ENCODE assay signal across 34 cellular contexts in genomic region chr18:58838946-58839345, GRCh38.
"Had no signal": no experiment of that assay in that cellular context is flagged by ENCODE, and none has a peak within 500 bp of the region (broad histone marks: within the 10 kb centered on the region; RNA-seq: fewer than 3 reads in every experiment).

No MANE protein-coding gene starts in this region.

- H3K9me3 ChIP-seq: MG63, SJCRH30, SK-N-SH had no signal

- H3K36me3 ChIP-seq: brain microvascular endothelial cell, MG63, SJCRH30 had no signal

- H3K4me1 ChIP-seq: SJCRH30 had no signal

- H3K4me3 Mint-ChIP-seq: activated B cell treated with CpG ODN at 0.5 μM for 24 hours; activated CD4-positive, alpha-beta memory T cell treated with anti-CD3 and anti-CD28 coated beads for 36 hours; activated CD8-positive, alpha-beta memory T cell treated with anti-CD3 and anti-CD28 coated beads, Interleukin-2, amount 10 ng/mL, durations not matched to agents 7 days and 5 days; activated naive CD4-positive, alpha-beta T cell treated with anti-CD3 and anti-CD28 coated beads, Interleukin-2, amount 10 ng/mL, durations not matched to agents 7 days and 5 days; activated naive CD8-positive, alpha-beta T cell; activated naive CD8-positive, alpha-beta T cell treated with anti-CD3 and anti-CD28 coated beads, Interleukin-2, amount 50 U/mL, for 24 hours; central memory CD8-positive, alpha-beta T cell; T-helper 1 cell treated with Interleukin-12 subunit alpha and Interleukin-12 subunit beta and Interleukin-4 antibody, amounts not matched to agents 30 μg/mL and 1 μg/mL, for 36 hours; T-helper 2 cell treated with Interferon-gamma antibody and Interleukin-4, amounts not matched to agents 5 μg/mL and 100 μg/mL, for 36 hours had no signal

- H3K4me2 ChIP-seq: SK-N-SH had no signal

- H3K4me1 Mint-ChIP-seq: activated B cell treated with CpG ODN at 0.5 μM for 24 hours; activated CD8-positive, alpha-beta memory T cell treated with anti-CD3 and anti-CD28 coated beads, Interleukin-2, amount 10 ng/mL, durations not matched to agents 7 days and 5 days; activated naive CD4-positive, alpha-beta T cell treated with anti-CD3 and anti-CD28 coated beads, Interleukin-2, amount 10 ng/mL, durations not matched to agents 7 days and 5 days; activated naive CD8-positive, alpha-beta T cell treated with anti-CD3 and anti-CD28 coated beads, Interleukin-2, amount 50 U/mL, for 24 hours; central memory CD8-positive, alpha-beta T cell had no signal

- H3K27me3 ChIP-seq: brain microvascular endothelial cell, MG63, SJCRH30 had no signal

- H3K9ac ChIP-seq: SK-N-SH had no signal

- H3K9me3 Mint-ChIP-seq: activated B cell treated with CpG ODN at 0.5 μM for 24 hours; activated CD4-positive, alpha-beta memory T cell treated with anti-CD3 and anti-CD28 coated beads for 36 hours; activated naive CD4-positive, alpha-beta T cell treated with anti-CD3 and anti-CD28 coated beads, Interleukin-2, amount 10 ng/mL, durations not matched to agents 7 days and 5 days; activated naive CD8-positive, alpha-beta T cell treated with anti-CD3 and anti-CD28 coated beads, Interleukin-2, amount 50 U/mL, for 24 hours; central memory CD8-positive, alpha-beta T cell; T-helper 1 cell treated with Interleukin-12 subunit alpha and Interleukin-12 subunit beta and Interleukin-4 antibody, amounts not matched to agents 30 μg/mL and 1 μg/mL, for 36 hours; T-helper 2 cell treated with Interferon-gamma antibody and Interleukin-4, amounts not matched to agents 5 μg/mL and 100 μg/mL, for 36 hours had no signal

- H3K27ac ChIP-seq: brain microvascular endothelial cell, SJCRH30 had no signal

- DNase-seq: activated B cell treated with CpG ODN at 0.5 μM for 24 hours; activated CD4-positive, alpha-beta memory T cell treated with anti-CD3 and anti-CD28 coated beads for 36 hours; activated CD4-positive, alpha-beta T cell treated with anti-CD3 and anti-CD28 coated beads for 4 hours; activated CD4-positive, alpha-beta T cell treated with anti-CD3 and anti-CD28 coated beads, Interleukin-2, amount 50 U/mL, for 1 hour; activated CD4-positive, CD25-positive, alpha-beta regulatory T cell treated with anti-CD3 and anti-CD28 coated beads, Interleukin-2, amount 50 U/mL, for 72 hours; activated CD8-positive, alpha-beta memory T cell treated with anti-CD3 and anti-CD28 coated beads for 24 hours; activated CD8-positive, alpha-beta memory T cell treated with anti-CD3 and anti-CD28 coated beads, Interleukin-2, amount 10 ng/mL, durations not matched to agents 7 days and 5 days; activated CD8-positive, alpha-beta memory T cell treated with anti-CD3 and anti-CD28 coated beads, Interleukin-2, amount 50 U/mL, for 48 hours; activated effector memory CD4-positive, alpha-beta T cell treated with Interleukin-2 at 50 U/mL for 16 hours; activated naive CD4-positive, alpha-beta T cell treated with anti-CD3 and anti-CD28 coated beads, Interleukin-2, amount 10 ng/mL, durations not matched to agents 7 days and 5 days; activated naive CD8-positive, alpha-beta T cell treated with anti-CD3 and anti-CD28 coated beads, Interleukin-2, amount 50 U/mL, for 24 hours; activated T-cell treated with anti-CD3 and anti-CD28 coated beads, Interleukin-2, amount 50 U/mL, for 48 hours; brain microvascular endothelial cell; Kasumi-1; MG63; NCI-H1048; NCI-H1105 treated with DMSO at 0.1 percent for 48 hours; NCI-H1436; NCI-H1694; NCI-H1930; NCI-H2081 treated with DMSO at 0.1 percent for 48 hours; NCI-H226; NCI-H446 treated with DMSO at 0.1 percent for 48 hours; NCI-H524; NCI-H69; NCI-H82; SHP77; SJCRH30; SK-N-SH had no signal

- H3K4me3 ChIP-seq: MG63, SJCRH30 had no signal

- ATAC-seq: activated CD8-positive, alpha-beta memory T cell treated with anti-CD3 and anti-CD28 coated beads, Interleukin-2, amount 10 ng/mL, durations not matched to agents 7 days and 5 days; activated naive CD8-positive, alpha-beta T cell treated with anti-CD3 and anti-CD28 coated beads, Interleukin-2, amount 50 U/mL, for 24 hours; Panc1 had no signal

- H3K27ac Mint-ChIP-seq: activated B cell treated with CpG ODN at 0.5 μM for 24 hours; activated CD4-positive, alpha-beta memory T cell treated with anti-CD3 and anti-CD28 coated beads for 36 hours; activated CD8-positive, alpha-beta memory T cell treated with anti-CD3 and anti-CD28 coated beads, Interleukin-2, amount 10 ng/mL, durations not matched to agents 7 days and 5 days; activated naive CD4-positive, alpha-beta T cell treated with anti-CD3 and anti-CD28 coated beads, Interleukin-2, amount 10 ng/mL, durations not matched to agents 7 days and 5 days; activated naive CD8-positive, alpha-beta T cell; activated naive CD8-positive, alpha-beta T cell treated with anti-CD3 and anti-CD28 coated beads, Interleukin-2, amount 50 U/mL, for 24 hours; T-helper 1 cell treated with Interleukin-12 subunit alpha and Interleukin-12 subunit beta and Interleukin-4 antibody, amounts not matched to agents 30 μg/mL and 1 μg/mL, for 36 hours; T-helper 2 cell treated with Interferon-gamma antibody and Interleukin-4, amounts not matched to agents 5 μg/mL and 100 μg/mL, for 36 hours had no signal

- H3K27me3 Mint-ChIP-seq: activated B cell treated with CpG ODN at 0.5 μM for 24 hours had no signal

- H3K36me3 Mint-ChIP-seq: activated CD4-positive, alpha-beta memory T cell treated with anti-CD3 and anti-CD28 coated beads for 36 hours; activated CD8-positive, alpha-beta memory T cell treated with anti-CD3 and anti-CD28 coated beads, Interleukin-2, amount 10 ng/mL, durations not matched to agents 7 days and 5 days; activated naive CD4-positive, alpha-beta T cell treated with anti-CD3 and anti-CD28 coated beads, Interleukin-2, amount 10 ng/mL, durations not matched to agents 7 days and 5 days; activated naive CD8-positive, alpha-beta T cell had no signal
